Comparison of ENCODE assay signal across 24 cellular contexts in the genomic region with DNA sequence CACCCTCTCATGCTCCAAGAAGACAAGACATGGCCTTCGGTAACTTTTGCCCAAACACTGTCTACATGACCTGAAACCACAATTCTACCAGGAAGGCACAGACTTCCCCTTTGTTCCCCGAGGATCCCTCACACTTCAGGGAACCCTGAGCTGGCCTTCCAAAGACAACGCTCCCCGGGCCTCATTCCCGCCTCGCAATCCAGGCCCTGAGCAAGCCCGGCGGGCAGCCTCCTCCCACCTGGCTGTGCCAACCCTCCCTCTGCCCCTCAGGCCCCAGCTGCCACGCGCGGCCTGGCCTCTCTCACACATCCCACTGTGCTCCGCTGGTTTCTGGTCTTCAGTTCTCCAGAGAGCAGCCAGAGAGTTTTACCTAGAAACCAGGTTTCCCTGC. TPM values are rescaled to one million over a fixed set of nuclear protein-coding genes. Genes with fewer than 3 reads are reported as not detected.
A peak's percentile ranks its signal among the peaks of the same experiment; 100 is the strongest.
DNase-seq lines count a peak whose midpoint lies in the region; ATAC-seq and TF ChIP-seq lines count a peak whose summit lies in the region.
"Had no signal": no experiment of that assay in that cellular context is flagged by ENCODE, and none has a peak within 500 bp of the region (broad histone marks: within the 10 kb centered on the region; RNA-seq: fewer than 3 reads in every experiment).

No MANE protein-coding gene starts in this region.

- no TSS peak for BruUV-seq in Caco-2 (replicated peaks; lab: Mats Ljungman, UMichigan)

- POLR2A ChIA-PET in Caco-2 (lab: Charles Lee): no interaction called here
- POLR2A ChIA-PET in RWPE1 (lab: Yijun Ruan, JAX; ENCODE audit: low non-redundant PET): no interaction called here
- POLR2A ChIA-PET in T-cell (lab: Charles Lee): no interaction called here

- H3K36me3 Mint-ChIP-seq in Caco-2 (ENCODE audit: insufficient read depth, unreplicated experiment): peaks cover 28% of the 10 kb centered on the region
- H3K36me3 Mint-ChIP-seq in endothelial cell (ENCODE audit: low read depth, unreplicated experiment): peaks cover 15% of the 10 kb centered on the region
- peaks cover 21% of the 10 kb centered on the region for H3K36me3 Mint-ChIP-seq in T-cell

- H3K9me3 ChIP-seq in BLaER1 (no peaks in the 10 kb centered on the region), Caco-2 (no peaks in the 10 kb centered on the region)
- H3K9me3 ChIP-seq: gastrocnemius medialis, psoas muscle had no signal

- intact Hi-C loops in Caco-2 (cut with micrococcal nuclease; ENCODE audit: unreplicated experiment) (no loop called here), sciatic nerve (cut with DNase I) (no loop called here)

- H3K4me3 Mint-ChIP-seq in Caco-2 (ENCODE audit: unreplicated experiment): no peak overlapping the region
- H3K4me3 Mint-ChIP-seq in endothelial cell (ENCODE audit: unreplicated experiment): no peak overlapping the region
- H3K4me3 Mint-ChIP-seq in T-cell: no peak overlapping the region
- H3K4me3 Mint-ChIP-seq: nephron progenitor cell; T-helper 2 cell treated with Interferon-gamma antibody and Interleukin-4, amounts not matched to agents 5 μg/mL and 100 μg/mL, for 36 hours had no signal

- H3K9me3 Mint-ChIP-seq in Caco-2 (ENCODE audit: unreplicated experiment): no peaks in the 10 kb centered on the region
- H3K9me3 Mint-ChIP-seq in endothelial cell (ENCODE audit: unreplicated experiment): no peaks in the 10 kb centered on the region
- H3K9me3 Mint-ChIP-seq in T-cell: no peaks in the 10 kb centered on the region
- H3K9me3 Mint-ChIP-seq: activated T-helper 2 cell treated with anti-CD3 and anti-CD28 coated beads, Interferon-gamma antibody, Interleukin-2, Interleukin-4, amounts not matched to agents 10 μg/mL and 5 μg/mL and 100 μg/mL, durations not matched to agents 14 hours and 24 hours and 36 hours; nephron progenitor cell; T-helper 2 cell treated with Interferon-gamma antibody and Interleukin-4, amounts not matched to agents 5 μg/mL and 100 μg/mL, for 36 hours had no signal

- H3K4me1 ChIP-seq in BLaER1: peaks cover 100% of the 10 kb centered on the region
- H3K4me1 ChIP-seq in Caco-2: no peaks in the 10 kb centered on the region

- H3K36me3 ChIP-seq in BLaER1: peaks cover 45% of the 10 kb centered on the region
- H3K36me3 ChIP-seq in Caco-2 (ENCODE audit: control insufficient read depth, insufficient read depth, low read length): peaks cover 1% of the 10 kb centered on the region
- H3K36me3 ChIP-seq: cardiac muscle cell had no signal

- H3K4me1 Mint-ChIP-seq in Caco-2 (ENCODE audit: low read depth, unreplicated experiment): peaks cover 4% of the 10 kb centered on the region
- H3K4me1 Mint-ChIP-seq in endothelial cell (ENCODE audit: unreplicated experiment): peaks cover 23% of the 10 kb centered on the region
- H3K4me1 Mint-ChIP-seq in T-cell: peaks cover 26 to 50% (median 40%) of the 10 kb centered on the region in 3 donors

- TF ChIP-seq CTCF in Caco-2 (IDR thresholded peaks at IDR 0.05; ENCODE audit: insufficient read depth in 1 of 2, low read depth in 1 of 2, low read length in 1 of 2, severe bottlenecking in 1 of 2, unreplicated experiment in 1 of 2) (no peak), RWPE1 (conservative IDR thresholded peaks at IDR 0.05; ENCODE audit: low read depth) (no peak), endothelial cell (IDR thresholded peaks at IDR 0.05; ENCODE audit: unreplicated experiment) (no peak)

- H3K27ac ChIP-seq in BLaER1: peak overlapping the region; percentile 65
- peak overlapping the region; percentile 40 for H3K27ac ChIP-seq in RWPE1
- H3K27ac ChIP-seq: cardiac muscle cell, gastrocnemius medialis, HL-60, psoas muscle had no signal

- H4K20me1 ChIP-seq in BLaER1: peaks cover 100% of the 10 kb centered on the region

- CTCF ChIA-PET in Caco-2 (lab: Charles Lee): no interaction called here
- CTCF ChIA-PET in RWPE1 (lab: Yijun Ruan, JAX): interaction anchor here (0.6 kb wide), 1 partner anchor 10 kb away, joined by 3 read pairs; no protein-coding TSS in a partner anchor
- CTCF ChIA-PET in T-cell (lab: Charles Lee): no interaction called here

- ATAC-seq in T-cell (replicated peaks in 1 of 4) (no peak), sciatic nerve (no peak)
- ATAC-seq: esophagus mucosa, gastrocnemius medialis, psoas muscle had no signal

- DNase-seq in Caco-2 (no peak), RWPE1 (ENCODE audit: low spot score) (no peak), endothelial cell (ENCODE audit: low spot score) (no peak), DMS79 treated with DMSO at 0.1 percent for 48 hours (lab: John Stamatoyannopoulos, UW) (no peak), glomerular visceral epithelial cell (ENCODE audit: extremely low spot score) (no peak), T-cell (no peak), sciatic nerve (ENCODE audit: low spot score) (no peak)
- DNase-seq: activated CD4-positive, alpha-beta T cell treated with anti-CD3 and anti-CD28 coated beads for 1 hour; gastrocnemius medialis; NCI-H1048; NCI-H774; nephron progenitor cell; psoas muscle; stimulated activated CD4-positive, alpha-beta T cell treated with anti-CD3 and anti-CD28 coated beads, Interleukin-2, amount 100 ng/mL, for 48 hours had no signal

- H3K27ac Mint-ChIP-seq in Caco-2 (ENCODE audit: unreplicated experiment) (peak overlapping the region; percentile 42), endothelial cell (ENCODE audit: unreplicated experiment) (peak overlapping the region; percentile 24), T-cell (no peak overlapping the region)
- H3K27ac Mint-ChIP-seq: activated T-helper 2 cell treated with anti-CD3 and anti-CD28 coated beads, Interferon-gamma antibody, Interleukin-2, Interleukin-4, amounts not matched to agents 10 μg/mL and 5 μg/mL and 100 μg/mL, durations not matched to agents 14 hours and 24 hours and 36 hours had no signal

- no peaks in the 10 kb centered on the region for H3K27me3 ChIP-seq in BLaER1
- no peaks in the 10 kb centered on the region for H3K27me3 ChIP-seq in Caco-2 (replicated peaks; ENCODE audit: control insufficient read depth, insufficient read depth, low read length)
- H3K27me3 ChIP-seq: cardiac muscle cell, gastrocnemius medialis had no signal

- peak overlapping the region; percentile 56 for H3K4me3 ChIP-seq in BLaER1
- H3K4me3 ChIP-seq in Caco-2 (ENCODE audit: low read depth, low read length): no peak overlapping the region
- H3K4me3 ChIP-seq: cardiac muscle cell, gastrocnemius medialis, psoas muscle, skin epidermis had no signal

- H3K9ac ChIP-seq in BLaER1: peak overlapping the region; percentile 48

- H3K27me3 Mint-ChIP-seq in Caco-2 (ENCODE audit: insufficient read depth, unreplicated experiment): no peaks in the 10 kb centered on the region
- H3K27me3 Mint-ChIP-seq in endothelial cell (ENCODE audit: unreplicated experiment): peaks cover 6% of the 10 kb centered on the region
- no peaks in the 10 kb centered on the region for H3K27me3 Mint-ChIP-seq in T-cell

- peak overlapping the region; percentile 94 for H3K4me2 ChIP-seq in BLaER1

RNA-seq across cellular contexts. Expression of gene QSOX2, which starts 7.3 kb away (rescaled TPM):
- total RNA-seq in Caco-2 (2022) (26.9 and 29.6 TPM in 2 replicates), endothelial cell (ENCODE audit: unreplicated experiment) (14.0 TPM), T-cell (10 to 100 TPM; 14.1 to 19.4 (median 17.0) TPM), sciatic nerve (7.5 TPM)

RNA-seq across cellular contexts. Expression of gene LHX3, which starts 33.4 kb away (rescaled TPM):
- 1.1 and 1.2 TPM in 2 replicates for total RNA-seq in Caco-2 (2022)
- total RNA-seq in endothelial cell (ENCODE audit: unreplicated experiment): not detected
- under 1 TPM in 2 of 5 donors, not detected in 3; 0.13 to 0.42 TPM for total RNA-seq in T-cell
- not detected for total RNA-seq in sciatic nerve
- total RNA-seq: activated T-helper 2 cell treated with anti-CD3 and anti-CD28 coated beads, Interferon-gamma antibody, Interleukin-2, Interleukin-4, amounts not matched to agents 10 μg/mL and 5 μg/mL and 100 μg/mL, durations not matched to agents 14 hours and 24 hours and 36 hours; cardiac muscle cell; gastrocnemius medialis; kidney epithelial cell; psoas muscle; SK-MEL-5; ureter had no signal

Comparison
In these comparisons a context has a peak if more than half of its experiments do, and no peak if none do; other contexts are left out.
1. H3K27ac Mint-ChIP-seq: peak in Caco-2 (single experiment) and endothelial cell (single experiment); none in T-cell (0 of 2).